In genomic region chr1:23530089-23530749, GRCh38 we compare ENCODE assay signal across 8 cellular contexts. TPM values are rescaled to one million over a fixed set of nuclear protein-coding genes. Genes with fewer than 3 reads are reported as not detected.
A peak's percentile ranks its signal among the peaks of the same experiment; 100 is the strongest.
DNase-seq lines count a peak whose midpoint lies in the region; ATAC-seq and TF ChIP-seq lines count a peak whose summit lies in the region.

No MANE protein-coding gene starts in this region.

- peak; percentile 4 for ATAC-seq in HG03439 (IDR thresholded peaks at IDR 0.05; ENCODE audit: unreplicated experiment)
- ATAC-seq in memory B cell (ENCODE audit: low read depth): no peak

- no peak for TF ChIP-seq CTCF in Calu3 (IDR thresholded peaks at IDR 0.05; ENCODE audit: unreplicated experiment)

- H3K4me3 Mint-ChIP-seq in Calu3 (ENCODE audit: low read depth, unreplicated experiment) (peak overlapping the region; percentile 77), memory B cell (peak overlapping the region; percentile 71)
- H3K4me3 Mint-ChIP-seq in activated naive CD8-positive, alpha-beta T cell treated with anti-CD3 and anti-CD28 coated beads for 36 hours: peak overlapping the region; percentile 87

- no peaks in the 10 kb centered on the region for H3K27me3 Mint-ChIP-seq in Calu3 (ENCODE audit: unreplicated experiment)
- peaks cover 11% of the 10 kb centered on the region for H3K27me3 Mint-ChIP-seq in activated naive CD8-positive, alpha-beta T cell treated with anti-CD3 and anti-CD28 coated beads for 36 hours
- no peaks in the 10 kb centered on the region for H3K27me3 Mint-ChIP-seq in memory B cell

- H3K4me1 Mint-ChIP-seq in Calu3 (ENCODE audit: low read depth, unreplicated experiment): peaks cover 40% of the 10 kb centered on the region
- H3K4me1 Mint-ChIP-seq in activated naive CD8-positive, alpha-beta T cell treated with anti-CD3 and anti-CD28 coated beads for 36 hours: peaks cover 58% of the 10 kb centered on the region
- peaks cover 57% of the 10 kb centered on the region for H3K4me1 Mint-ChIP-seq in memory B cell

- no TSS peak for BruUV-seq in Calu3 (replicated peaks; lab: Mats Ljungman, UMichigan)

- CTCF ChIA-PET in Calu3 (lab: Charles Lee): interaction anchor here (0.6 to 1.0 kb wide), 2 partner anchors 9 to 11 kb away, joined by 3 to 10 read pairs; no protein-coding TSS in a partner anchor

- DNase-seq in Calu3 (no peak), memory B cell (ENCODE audit: low spot score in 2 of 2) (no peak), HK-2 (ENCODE audit: unreplicated experiment) (no peak), hippocampal formation (lab: John Stamatoyannopoulos, UW) (no peak), DMS114 treated with DMSO at 0.1 percent for 48 hours (lab: John Stamatoyannopoulos, UW; ENCODE audit: unreplicated experiment) (no peak), ureter (ENCODE audit: low spot score) (no peak)
- DNase-seq in activated naive CD8-positive, alpha-beta T cell treated with anti-CD3 and anti-CD28 coated beads for 36 hours: peak; percentile 50

- H3K27ac Mint-ChIP-seq in Calu3 (ENCODE audit: unreplicated experiment) (no peak overlapping the region), memory B cell (no peak overlapping the region)
- H3K27ac Mint-ChIP-seq in activated naive CD8-positive, alpha-beta T cell treated with anti-CD3 and anti-CD28 coated beads for 36 hours: peak overlapping the region; percentile 69

- intact Hi-C loops in Calu3 (cut with micrococcal nuclease; ENCODE audit: unreplicated experiment): loop anchor here (10.0 kb wide), 1 partner anchor 315 kb away; the partner anchor contains the start of gene HTR1D

- H3K9me3 Mint-ChIP-seq in Calu3 (ENCODE audit: low read depth, unreplicated experiment) (no peaks in the 10 kb centered on the region), memory B cell (no peaks in the 10 kb centered on the region)
- no peaks in the 10 kb centered on the region for H3K9me3 Mint-ChIP-seq in activated naive CD8-positive, alpha-beta T cell treated with anti-CD3 and anti-CD28 coated beads for 36 hours

- H3K36me3 Mint-ChIP-seq in Calu3 (ENCODE audit: insufficient read depth, unreplicated experiment): peaks cover 22% of the 10 kb centered on the region
- H3K36me3 Mint-ChIP-seq in activated naive CD8-positive, alpha-beta T cell treated with anti-CD3 and anti-CD28 coated beads for 36 hours: peaks cover 38% of the 10 kb centered on the region
- H3K36me3 Mint-ChIP-seq in memory B cell: no peaks in the 10 kb centered on the region

RNA-seq across cellular contexts. Expression of gene E2F2, which starts 0.8 kb away (rescaled TPM):
- total RNA-seq in Calu3 (2022) (6.2 and 8.1 TPM in 2 replicates), ureter (0.52 TPM)
- total RNA-seq in activated naive CD8-positive, alpha-beta T cell treated with anti-CD3 and anti-CD28 coated beads for 36 hours: 10 to 100 TPM; 36.1 to 37.5 TPM

RNA-seq across cellular contexts. Expression of gene ID3, which starts 29.1 kb away (rescaled TPM):
- total RNA-seq in Calu3 (2022) (25.2 and 30.2 TPM in 2 replicates), ureter (81.0 TPM)
- total RNA-seq in activated naive CD8-positive, alpha-beta T cell treated with anti-CD3 and anti-CD28 coated beads for 36 hours: 10 to 100 TPM; 59.1 to 59.5 TPM

RNA-seq across cellular contexts. Expression of gene ASAP3, which starts 46.2 kb away (rescaled TPM):
- total RNA-seq in Calu3 (2022): 2.9 and 3.5 TPM in 2 replicates
- 1 to 10 TPM; 1.2 to 2.2 TPM for total RNA-seq in activated naive CD8-positive, alpha-beta T cell treated with anti-CD3 and anti-CD28 coated beads for 36 hours
- total RNA-seq in ureter: 44.4 TPM

Comparison
In these comparisons a context has a peak if more than half of its experiments do, and no peak if none do; other contexts are left out.
1. RNA of gene ASAP3, which starts 46.2 kb away (total RNA-seq): 44.4 TPM in ureter (single experiment); 2.9 to 3.5 TPM in Calu3 and 1.2 to 2.2 TPM in activated naive CD8-positive, alpha-beta T cell treated with anti-CD3 and anti-CD28 coated beads for 36 hours; every median in the first group is over 10 times any median in the second.
2. Peak in every context shown above with its lines, with median percentiles within 50 percentile points of each other: H3K4me3 Mint-ChIP-seq.